6 cellular contexts compared by ENCODE assay signal in the genomic region with DNA sequence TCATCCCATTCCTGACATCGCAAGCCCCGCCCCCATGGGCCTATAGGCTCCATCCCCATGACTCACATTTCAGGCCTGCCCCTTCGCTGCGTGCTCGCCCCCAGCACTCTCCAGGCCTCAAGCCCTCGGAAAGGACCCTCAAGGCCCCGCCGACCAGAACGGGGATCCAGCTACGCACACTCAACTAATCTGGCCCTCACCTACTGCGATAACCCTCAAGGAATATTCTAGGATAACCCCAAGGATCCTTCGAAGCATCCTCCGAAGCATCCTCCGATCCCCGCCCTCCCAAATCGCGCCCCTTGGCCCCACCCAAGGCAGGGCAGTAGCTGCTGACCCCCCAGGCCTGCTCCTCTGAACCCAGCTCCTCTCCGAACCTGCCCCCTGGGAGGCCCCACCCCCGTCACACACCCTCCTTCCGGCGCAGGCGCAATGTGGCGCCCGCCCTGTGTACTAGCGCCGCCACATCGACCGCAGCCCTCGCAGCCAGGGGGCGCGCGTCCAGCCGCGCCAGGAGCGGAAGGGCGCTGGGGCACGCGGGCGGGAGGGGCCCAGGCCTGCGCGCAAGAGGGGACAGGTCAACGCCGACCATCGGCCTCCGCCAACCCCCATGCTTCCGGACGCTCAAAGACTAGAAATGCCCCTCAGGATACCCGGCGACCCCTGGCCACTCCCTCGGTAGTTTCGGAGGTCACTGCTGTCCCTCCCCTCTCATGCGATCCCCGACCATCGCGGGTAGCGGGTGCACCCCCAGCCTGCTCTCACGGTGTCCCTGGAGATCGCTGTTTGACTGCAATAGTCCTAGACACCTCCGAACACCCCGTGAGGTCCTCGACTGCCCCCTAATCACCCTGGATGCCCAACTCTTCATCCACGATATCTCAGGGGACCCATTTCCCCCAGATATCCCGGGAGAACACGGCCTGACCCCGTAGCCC. TPM values are rescaled to one million over a fixed set of nuclear protein-coding genes. Genes with fewer than 3 reads are reported as not detected.
A peak's percentile ranks its signal among the peaks of the same experiment; 100 is the strongest.
DNase-seq lines count a peak whose midpoint lies in the region; ATAC-seq, FAIRE-seq and TF ChIP-seq lines count a peak whose summit lies in the region.

No MANE protein-coding gene starts in this region.

- H3F3A ChIP-seq in PC-3 (ENCODE audit: low read length, unreplicated experiment), result no peaks in the 10 kb centered on the region

- BruUV-seq in PC-3 (replicated peaks; lab: Mats Ljungman, UMichigan), result TSS peak; percentile 54

- peak; percentile 67 for TF ChIP-seq CTCF in PC-3 (conservative IDR thresholded peaks at IDR 0.05; ENCODE audit: low read depth, low read length)

- H3K27me3 ChIP-seq in PC-3 (ENCODE audit: low read length), result no peaks in the 10 kb centered on the region

- H3K27ac Mint-ChIP-seq in stimulated activated naive B cell treated with anti-CD40 and anti-IgM and Interleukin-4, amounts not matched to agents 10 μg/mL and 1 μg/mL and 100 μg/mL, for 72 hours, result peak overlapping the region; percentile 95

- no peaks in the 10 kb centered on the region for H3K9me2 ChIP-seq in PC-3 (replicated peaks; ENCODE audit: low read length)

- H3K36me3 Mint-ChIP-seq in stimulated activated naive B cell treated with anti-CD40 and anti-IgM and Interleukin-4, amounts not matched to agents 10 μg/mL and 1 μg/mL and 100 μg/mL, for 72 hours, result peaks cover 0 to 1% of the 10 kb centered on the region in 2 donors

- H3K4me3 ChIP-seq in PC-3 (ENCODE audit: low read length), result peak overlapping the region; percentile 57

- ATAC-seq in HG03432 (IDR thresholded peaks at IDR 0.05; ENCODE audit: unreplicated experiment) (peak; percentile 96), PC-3 (peak; percentile 94)
- peak; percentile 88 to 90 for ATAC-seq in stimulated activated naive B cell treated with anti-CD40 and anti-IgM and Interleukin-4, amounts not matched to agents 10 μg/mL and 1 μg/mL and 100 μg/mL, for 72 hours (replicated peaks)

- POLR2A ChIA-PET in PC-3 (lab: Charles Lee; ENCODE audit: unreplicated experiment), result interaction anchor here (0.5 to 0.7 kb wide), 3 partner anchors 16 to 113 kb away, joined by 5 to 22 read pairs (median 6); partner anchors contain the start of gene TFE3

- intact Hi-C loops in PC-3 (cut with micrococcal nuclease), result no loop called here

- peak overlapping the region; percentile 80 for H3K4me2 ChIP-seq in PC-3 (ENCODE audit: low read length)

- H3K9me3 Mint-ChIP-seq in stimulated activated naive B cell treated with anti-CD40 and anti-IgM and Interleukin-4, amounts not matched to agents 10 μg/mL and 1 μg/mL and 100 μg/mL, for 72 hours, result no peaks in the 10 kb centered on the region

- H3K27me3 Mint-ChIP-seq in stimulated activated naive B cell treated with anti-CD40 and anti-IgM and Interleukin-4, amounts not matched to agents 10 μg/mL and 1 μg/mL and 100 μg/mL, for 72 hours, result no peaks in the 10 kb centered on the region

- peak; percentile 26; the same call in 1 of the 2 replicates for TF ChIP-seq POLR2A in GM12892 (IDR thresholded peaks at IDR 0.05; ENCODE audit: low read depth, low read length)

- H3K79me2 ChIP-seq in PC-3 (ENCODE audit: low read length), result no peaks in the 10 kb centered on the region

- no peaks in the 10 kb centered on the region for H3K9me3 ChIP-seq in PC-3 (ENCODE audit: low read length)

- peak overlapping the region; percentile 80 for H3K27ac ChIP-seq in PC-3 (ENCODE audit: low read length)

- H2AFZ ChIP-seq in PC-3 (ENCODE audit: low read length), result peak overlapping the region; percentile 84

- H3K4me1 ChIP-seq in PC-3 (ENCODE audit: insufficient read depth, low read length), result peaks cover 6% of the 10 kb centered on the region; the same call in 1 of the 2 replicates

- H4K20me1 ChIP-seq in PC-3 (ENCODE audit: low read length), result no peaks in the 10 kb centered on the region

- DNase-seq in GM12892 (ENCODE audit: insufficient read length) (peak; percentile 78), PC-3 (peak; percentile 86), amniotic stem cell (lab: John Stamatoyannopoulos, UW) (peak; percentile 75), left kidney (ENCODE audit: low read depth, low spot score) (peak; percentile 94)
- DNase-seq in stimulated activated naive B cell treated with anti-CD40 and anti-IgM and Interleukin-4, amounts not matched to agents 10 μg/mL and 1 μg/mL and 100 μg/mL, for 72 hours, result peak; percentile 82

- CTCF ChIA-PET in PC-3 (lab: Charles Lee), result interaction anchor here (0.6 to 0.7 kb wide), 4 partner anchors 15 to 35 kb away, joined by 4 to 15 read pairs (median 10); no protein-coding TSS in a partner anchor

- no peaks in the 10 kb centered on the region for H3K36me3 ChIP-seq in PC-3 (ENCODE audit: low read depth, low read length)

- H3K9ac ChIP-seq in PC-3 (ENCODE audit: low read length), result peak overlapping the region; percentile 74

- peaks cover 4 to 16% of the 10 kb centered on the region in 2 donors for H3K4me1 Mint-ChIP-seq in stimulated activated naive B cell treated with anti-CD40 and anti-IgM and Interleukin-4, amounts not matched to agents 10 μg/mL and 1 μg/mL and 100 μg/mL, for 72 hours

- FAIRE-seq in GM12892 (lab: Jason Lieb, UNC), result peak; percentile 95

- H3K4me3 Mint-ChIP-seq in stimulated activated naive B cell treated with anti-CD40 and anti-IgM and Interleukin-4, amounts not matched to agents 10 μg/mL and 1 μg/mL and 100 μg/mL, for 72 hours, result peak overlapping the region; percentile 94 to 96

RNA-seq across cellular contexts. Expression of gene MAGIX, which starts 6.4 kb away (rescaled TPM):
- 0.19 TPM for polyA plus RNA-seq in GM12892 (2012; ENCODE audit: missing spikeins)
- 9.3 and 12.5 TPM in 2 replicates for total RNA-seq in PC-3 (2014; rRNA removed)

RNA-seq across cellular contexts. Expression of gene PLP2, which starts 15.5 kb away (rescaled TPM):
- 38.2 TPM for polyA plus RNA-seq in GM12892 (2012; ENCODE audit: missing spikeins)
- total RNA-seq in PC-3 (2014; rRNA removed), result 165 and 171 TPM in 2 replicates

RNA-seq across cellular contexts. Expression of gene PRICKLE3, which starts 30.0 kb away (rescaled TPM):
- polyA plus RNA-seq in GM12892 (2012; ENCODE audit: missing spikeins), result 9.1 TPM
- total RNA-seq in PC-3 (2014; rRNA removed), result 16.5 and 29.1 TPM in 2 replicates

RNA-seq across cellular contexts. Expression of gene GPKOW, which starts 32.6 kb away (rescaled TPM):
- polyA plus RNA-seq in GM12892 (2012; ENCODE audit: missing spikeins), result 13.1 TPM
- 54.2 TPM in 2 replicates for total RNA-seq in PC-3 (2014; rRNA removed)

RNA-seq across cellular contexts. Expression of gene SYP, which starts 43.8 kb away (rescaled TPM):
- 1.2 TPM for polyA plus RNA-seq in GM12892 (2012; ENCODE audit: missing spikeins)
- 0.29 and 0.47 TPM in 2 replicates for total RNA-seq in PC-3 (2014; rRNA removed)

Comparison
In these comparisons a context has a peak if more than half of its experiments do, and no peak if none do; other contexts are left out.
1. Peak in every context shown above with its lines: DNase-seq, ATAC-seq, H3K4me3 ChIP-seq and H3K27ac ChIP-seq.